ENCODE assay signal across 19 cellular contexts in the genomic region with DNA sequence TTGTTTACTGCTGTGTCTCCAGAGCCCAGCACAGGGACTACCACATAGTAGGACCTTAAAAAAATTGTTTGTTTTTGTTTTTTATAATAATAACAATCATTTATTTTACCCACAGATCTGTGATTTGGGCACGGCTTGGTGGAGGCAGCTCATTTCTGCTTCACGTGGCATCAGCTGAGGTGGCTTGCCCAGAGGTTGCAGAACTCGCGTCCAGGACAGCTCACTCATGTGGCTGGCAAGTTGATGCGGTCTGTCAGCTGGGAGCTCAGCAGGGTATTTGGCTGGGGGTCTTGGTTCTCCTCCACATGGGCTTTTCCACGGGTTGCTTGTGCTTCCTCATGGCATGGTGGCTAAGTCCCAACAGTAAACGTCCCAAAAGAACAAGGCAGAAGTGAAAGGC. TPM values are rescaled to one million over a fixed set of nuclear protein-coding genes. Genes with fewer than 3 reads are reported as not detected.
DNase-seq lines count a peak whose midpoint lies in the region; ATAC-seq and TF ChIP-seq lines count a peak whose summit lies in the region.
"Had no signal": no experiment of that assay in that cellular context is flagged by ENCODE, and none has a peak within 500 bp of the region (broad histone marks: within the 10 kb centered on the region; RNA-seq: fewer than 3 reads in every experiment).

No MANE protein-coding gene starts in this region.

- DNase-seq in RWPE1 (ENCODE audit: low spot score) (no peak), sigmoid colon (no peak), transverse colon (no peak), NCI-H146 treated with DMSO at 0.1 percent for 48 hours (lab: John Stamatoyannopoulos, UW; ENCODE audit: unreplicated experiment) (no peak), ecto neural progenitor cell (ENCODE audit: low spot score) (no peak)
- DNase-seq in activated effector memory CD4-positive, alpha-beta T cell treated with anti-CD3 and anti-CD28 coated beads, Interleukin-2, amount 50 U/mL, for 16 hours, result no peak
- DNase-seq: ACHN; Calu3; CD4-positive, alpha-beta memory T cell; DMS153; Kasumi-1; NCI-H1694 treated with DMSO at 0.1 percent for 48 hours; NCI-H2081 treated with DMSO at 0.1 percent for 48 hours; NCI-H2171 treated with DMSO at 0.1 percent for 48 hours; NCI-H526 treated with DMSO at 0.1 percent for 48 hours; SHP77 treated with DMSO at 0.1 percent for 48 hours; SK-N-SH had no signal

- no peak for ATAC-seq in gastroesophageal sphincter

- H3K4me3 ChIP-seq in gastroesophageal sphincter (no peak overlapping the region), sigmoid colon (no peak overlapping the region), transverse colon (no peak overlapping the region)
- H3K4me3 ChIP-seq: BLaER1 had no signal

- H3K27ac ChIP-seq in RWPE1 (0 out of 2 replicates have a peak overlapping the region, but pooled peaks have one; percentile 10), gastroesophageal sphincter (peak overlapping the region; percentile 30 to 100 (median 96)), sigmoid colon (peak overlapping the region; percentile 54 to 95 (median 75)), transverse colon (peak overlapping the region in 2 of 4 donors; percentile 3 to 92)
- H3K27ac ChIP-seq: BLaER1 had no signal

- H3K27me3 ChIP-seq in gastroesophageal sphincter (no peaks in the 10 kb centered on the region), sigmoid colon (no peaks in the 10 kb centered on the region), transverse colon (no peaks in the 10 kb centered on the region)

- TF ChIP-seq POLR2A in gastroesophageal sphincter (IDR thresholded peaks at IDR 0.05) (no peak), sigmoid colon (IDR thresholded peaks at IDR 0.05) (no peak), transverse colon (IDR thresholded peaks at IDR 0.05) (no peak)

- peaks cover 0 to 60% (median 16%) of the 10 kb centered on the region in 3 donors for H3K4me1 ChIP-seq in gastroesophageal sphincter
- peaks cover 0 to 49% (median 45%) of the 10 kb centered on the region in 4 donors for H3K4me1 ChIP-seq in sigmoid colon
- H3K4me1 ChIP-seq in transverse colon, result peaks cover 23 to 36% (median 27%) of the 10 kb centered on the region in 4 donors

- POLR2A ChIA-PET in RWPE1 (lab: Yijun Ruan, JAX; ENCODE audit: low non-redundant PET), result no interaction called here

- TF ChIP-seq CTCF in RWPE1 (conservative IDR thresholded peaks at IDR 0.05; ENCODE audit: low read depth) (no peak), gastroesophageal sphincter (IDR thresholded peaks at IDR 0.05) (no peak), sigmoid colon (IDR thresholded peaks at IDR 0.05) (no peak), transverse colon (IDR thresholded peaks at IDR 0.05) (no peak)

- H3K9me3 ChIP-seq in gastroesophageal sphincter (no peaks in the 10 kb centered on the region), sigmoid colon (no peaks in the 10 kb centered on the region), transverse colon (no peaks in the 10 kb centered on the region)
- H3K9me3 ChIP-seq: BLaER1, SK-N-SH had no signal

- intact Hi-C loops in sigmoid colon (cut with DNase I) (no loop called here), transverse colon (cut with DNase I; ENCODE audit: low total_unique reads) (no loop called here)

- in situ Hi-C loops in transverse colon (cut with MboI; ENCODE audit: low pct_ligation_motif_present in 1 of 4, low pct_unique_long_range_greater_than_20kb in 1 of 4, low sequenced_read_pairs in 3 of 4), result loop anchor here in 1 of 4 donors (10.0 kb wide), 1 partner anchor 159 kb away; no protein-coding TSS in a partner anchor

- no peak for TF ChIP-seq EP300 in gastroesophageal sphincter (IDR thresholded peaks at IDR 0.05)
- TF ChIP-seq EP300 in sigmoid colon (IDR thresholded peaks at IDR 0.05), result no peak
- no peak for TF ChIP-seq EP300 in transverse colon (IDR thresholded peaks at IDR 0.05; ENCODE audit: low read depth)

- 88 to 93% methylated on average over 3 to 5 of the region's 7 CpGs for WGBS in gastroesophageal sphincter (ENCODE audit: low coverage in 1 of 2), 2 donors
- 92 to 94% methylated on average over 7 of the region's 7 CpGs for WGBS in sigmoid colon, 2 donors
- WGBS in transverse colon (ENCODE audit: low coverage in 1 of 2), 2 donors, result 94 to 100% methylated on average over 4 to 7 of the region's 7 CpGs

- H3K36me3 ChIP-seq in gastroesophageal sphincter (no peaks in the 10 kb centered on the region), sigmoid colon (no peaks in the 10 kb centered on the region), transverse colon (no peaks in the 10 kb centered on the region)
- H3K36me3 ChIP-seq: BLaER1 had no signal

- CTCF ChIA-PET in RWPE1 (lab: Yijun Ruan, JAX), result interaction anchor here (0.6 to 1.9 kb wide), 3 partner anchors 37 to 185 kb away, joined by 3 to 9 read pairs (median 4); no protein-coding TSS in a partner anchor

RNA-seq across cellular contexts. Expression of a gene that starts 2.9 kb away (rescaled TPM):
- 100 to 1,000 TPM; 132 to 265 (median 167) TPM for total RNA-seq in gastroesophageal sphincter
- 10 to 100 TPM; 22.5 to 87.5 (median 33.8) TPM for total RNA-seq in sigmoid colon
- polyA plus RNA-seq in sigmoid colon, result 10 to 100 TPM in 1 of 3 donors, 1 to 10 TPM in 2; 6.9 to 12.7 (median 9.6) TPM
- 10 to 100 TPM; 24.9 to 95.5 (median 43.8) TPM for total RNA-seq in transverse colon
- total RNA-seq: CD4-positive, alpha-beta memory T cell had no signal
- polyA plus RNA-seq: CD4-positive, alpha-beta memory T cell had no signal

RNA-seq across cellular contexts. Expression of a gene that starts 54.5 kb away (rescaled TPM):
- 100 to 1,000 TPM in 2 of 4 donors, 10 to 100 TPM in 2; 87.4 to 111 (median 100) TPM for total RNA-seq in gastroesophageal sphincter
- total RNA-seq in sigmoid colon, result 100 to 1,000 TPM in 3 of 4 donors, 10 to 100 TPM in 1; 91.8 to 118 (median 108) TPM
- 10 to 100 TPM; 54.1 to 81.1 (median 59.9) TPM for polyA plus RNA-seq in sigmoid colon
- total RNA-seq in transverse colon, result 100 to 1,000 TPM in 1 of 4 donors, 10 to 100 TPM in 3; 40.4 to 117 (median 67.7) TPM

RNA-seq across cellular contexts. Expression of a gene that starts 55.2 kb away (rescaled TPM):
- total RNA-seq in gastroesophageal sphincter, result 10 to 100 TPM; 17.7 to 31.0 (median 28.1) TPM
- total RNA-seq in sigmoid colon, result 10 to 100 TPM; 19.9 to 40.3 (median 36.8) TPM
- 10 to 100 TPM; 51.9 to 97.3 (median 89.5) TPM for polyA plus RNA-seq in sigmoid colon
- 10 to 100 TPM in 3 of 4 donors, 1 to 10 TPM in 1; 3.4 to 72.9 (median 34.5) TPM for total RNA-seq in transverse colon
